In genomic region chr7:100837099-100837836, GRCh38 we compare ENCODE assay signal across 8 cellular contexts. TPM values are rescaled to one million over a fixed set of nuclear protein-coding genes. Genes with fewer than 3 reads are reported as not detected.
DNase-seq lines count a peak whose midpoint lies in the region; ATAC-seq, FAIRE-seq and TF ChIP-seq lines count a peak whose summit lies in the region.

No MANE protein-coding gene starts in this region.

- peak; percentile 52 to 88 for TF ChIP-seq EP300 in tibial nerve (IDR thresholded peaks at IDR 0.05)

- H3K4me3 ChIP-seq in MG63, result peak overlapping the region; percentile 31
- H3K4me3 ChIP-seq in tibial nerve, result peak overlapping the region in 3 of 4 donors; percentile 30 to 51 (median 42)

- WGBS in tibial nerve, 2 donors, result 2% methylated on average over 37 of the region's 37 CpGs

- in situ Hi-C loops in ACHN (cut with HindIII; ENCODE audit: low pct_ligation_motif_present, low pct_unique_long_range_greater_than_20kb, low sequenced_read_pairs), result loop anchor here (25.0 kb wide), 1 partner anchor 125 kb away; the partner anchor contains the start of genes EPO and POP7

- H3K9me3 ChIP-seq in MG63 (no peaks in the 10 kb centered on the region), tibial nerve (no peaks in the 10 kb centered on the region)

- H3K9me3 Mint-ChIP-seq in T-helper 1 cell treated with Interleukin-12 subunit alpha and Interleukin-12 subunit beta and Interleukin-4 antibody, amounts not matched to agents 30 μg/mL and 1 μg/mL, for 36 hours, result no peaks in the 10 kb centered on the region

- no peaks in the 10 kb centered on the region for H3K36me3 Mint-ChIP-seq in T-helper 1 cell treated with Interleukin-12 subunit alpha and Interleukin-12 subunit beta and Interleukin-4 antibody, amounts not matched to agents 30 μg/mL and 1 μg/mL, for 36 hours (ENCODE audit: low read depth)

- H3K27me3 Mint-ChIP-seq in T-helper 1 cell treated with Interleukin-12 subunit alpha and Interleukin-12 subunit beta and Interleukin-4 antibody, amounts not matched to agents 30 μg/mL and 1 μg/mL, for 36 hours (ENCODE audit: low read depth), result peaks cover 9% of the 10 kb centered on the region

- ATAC-seq in left cardiac atrium, result peak; percentile 96 to 98

- peak overlapping the region; percentile 72 for H3K4me3 Mint-ChIP-seq in T-helper 1 cell treated with Interleukin-12 subunit alpha and Interleukin-12 subunit beta and Interleukin-4 antibody, amounts not matched to agents 30 μg/mL and 1 μg/mL, for 36 hours

- TF ChIP-seq POLR2A in tibial nerve (IDR thresholded peaks at IDR 0.05), result peak in 1 of 2 donors; percentile 54

- H3K4me1 Mint-ChIP-seq in T-helper 1 cell treated with Interleukin-12 subunit alpha and Interleukin-12 subunit beta and Interleukin-4 antibody, amounts not matched to agents 30 μg/mL and 1 μg/mL, for 36 hours (ENCODE audit: low read depth), result peaks cover 14% of the 10 kb centered on the region

- TF ChIP-seq CTCF in tibial nerve (IDR thresholded peaks at IDR 0.05), result peak in 1 of 5 experiments; percentile 34

- H3K4me1 ChIP-seq in tibial nerve, result peaks cover 0 to 17% (median 2%) of the 10 kb centered on the region in 4 donors

- no peaks in the 10 kb centered on the region for H3K36me3 ChIP-seq in MG63
- no peaks in the 10 kb centered on the region for H3K36me3 ChIP-seq in tibial nerve

- intact Hi-C loops in left cardiac atrium (cut with DNase I) (no loop called here), posterior cingulate gyrus (cut with DNase I) (loop anchor here (2.0 kb wide), 1 partner anchor 16 kb away; the partner anchor contains the start of gene SLC12A9)

- no peaks in the 10 kb centered on the region for H3K27me3 ChIP-seq in MG63
- no peaks in the 10 kb centered on the region for H3K27me3 ChIP-seq in tibial nerve

- peak overlapping the region; percentile 70 for H3K27ac Mint-ChIP-seq in T-helper 1 cell treated with Interleukin-12 subunit alpha and Interleukin-12 subunit beta and Interleukin-4 antibody, amounts not matched to agents 30 μg/mL and 1 μg/mL, for 36 hours

- DNase-seq in ACHN (peak; percentile 92), GM19239 (ENCODE audit: insufficient read length, low spot score) (peak; percentile 88), MG63 (peak; percentile 75), amniotic stem cell (lab: John Stamatoyannopoulos, UW) (peak; percentile 72), left cardiac atrium (peak; percentile 95), posterior cingulate gyrus (peak; percentile 89 to 99 (median 94)), tibial nerve (ENCODE audit: low spot score in 2 of 2) (peak; percentile 78 to 80)

- peak; percentile 92 for FAIRE-seq in GM19239 (lab: Jason Lieb, UNC)

- peak overlapping the region; percentile 55 to 85 (median 68) for H3K27ac ChIP-seq in tibial nerve

RNA-seq across cellular contexts. Expression of gene EPHB4, which starts 9.9 kb away (rescaled TPM):
- 42.7 and 72.5 TPM in 2 replicates for total RNA-seq in MG63 (2014; rRNA removed; shearing (Covaris generic); ENCODE audit: low replicate concordance)
- 10 to 100 TPM; 27.5 to 46.8 TPM for total RNA-seq in left cardiac atrium
- total RNA-seq in tibial nerve, result 10 to 100 TPM; 15.5 to 37.5 (median 25.9) TPM

RNA-seq across cellular contexts. Expression of gene SLC12A9, which starts 15.2 kb away (rescaled TPM):
- 12.0 and 13.6 TPM in 2 replicates for total RNA-seq in MG63 (2014; rRNA removed; shearing (Covaris generic); ENCODE audit: low replicate concordance)
- total RNA-seq in left cardiac atrium (10 to 100 TPM; 13.4 to 14.7 TPM), tibial nerve (10 to 100 TPM; 11.8 to 36.8 (median 32.1) TPM)

RNA-seq across cellular contexts. Expression of gene TRIP6, which starts 29.9 kb away (rescaled TPM):
- 147 and 173 TPM in 2 replicates for total RNA-seq in MG63 (2014; rRNA removed; shearing (Covaris generic); ENCODE audit: low replicate concordance)
- total RNA-seq in left cardiac atrium, result 10 to 100 TPM; 36.5 to 48.0 TPM
- total RNA-seq in tibial nerve, result 100 to 1,000 TPM in 1 of 4 donors, 10 to 100 TPM in 3; 63.9 to 119 (median 80.8) TPM

RNA-seq across cellular contexts. Expression of gene SRRT, which starts 37.6 kb away (rescaled TPM):
- 60.3 and 102 TPM in 2 replicates for total RNA-seq in MG63 (2014; rRNA removed; shearing (Covaris generic); ENCODE audit: low replicate concordance)
- 10 to 100 TPM; 65.1 to 87.0 TPM for total RNA-seq in left cardiac atrium
- total RNA-seq in tibial nerve, result 100 to 1,000 TPM in 1 of 4 donors, 10 to 100 TPM in 3; 72.6 to 124 (median 88.6) TPM

RNA-seq across cellular contexts. Expression of gene UFSP1, which starts 52.2 kb away (rescaled TPM):
- 5.4 and 6.8 TPM in 2 replicates for total RNA-seq in MG63 (2014; rRNA removed; shearing (Covaris generic); ENCODE audit: low replicate concordance)
- total RNA-seq in left cardiac atrium, result 1 to 10 TPM; 2.7 to 4.3 TPM
- total RNA-seq in tibial nerve, result 10 to 100 TPM in 1 of 4 donors, 1 to 10 TPM in 3; 2.8 to 13.3 (median 5.0) TPM

Comparison
In these comparisons a context has a peak if more than half of its experiments do, and no peak if none do; other contexts are left out.
1. Peak in every context shown above with its lines: DNase-seq, ATAC-seq, H3K4me3 ChIP-seq and H3K27ac ChIP-seq.